8 cellular contexts compared by ENCODE assay signal in genomic region chr12:45730116-45730841, GRCh38. TPM values are rescaled to one million over a fixed set of nuclear protein-coding genes. Genes with fewer than 3 reads are reported as not detected.
DNase-seq lines count a peak whose midpoint lies in the region; ATAC-seq and TF ChIP-seq lines count a peak whose summit lies in the region.

No MANE protein-coding gene starts in this region.

- no peaks in the 10 kb centered on the region; the same call in 1 of the 2 replicates for H3K36me3 ChIP-seq in H7 (replicated peaks; ENCODE audit: control insufficient read depth, insufficient read depth, low read length)
- H3K36me3 ChIP-seq in esophagus muscularis mucosa = no peaks in the 10 kb centered on the region
- H3K36me3 ChIP-seq in muscle layer of colon (ENCODE audit: insufficient read depth, low read length) = no peaks in the 10 kb centered on the region

- peaks cover 4% of the 10 kb centered on the region for H3K36me3 Mint-ChIP-seq in activated T-cell treated with anti-CD3 and anti-CD28 coated beads, Interleukin-2, amount 50 U/mL, for 4 hours (ENCODE audit: insufficient read depth)

- H3K27me3 Mint-ChIP-seq in activated T-cell treated with anti-CD3 and anti-CD28 coated beads, Interleukin-2, amount 50 U/mL, for 4 hours (ENCODE audit: low read depth) = no peaks in the 10 kb centered on the region

- no peaks in the 10 kb centered on the region for H3K9me3 ChIP-seq in esophagus muscularis mucosa
- H3K9me3 ChIP-seq in muscle layer of colon (ENCODE audit: low read length) = no peaks in the 10 kb centered on the region

- TF ChIP-seq CTCF in esophagus muscularis mucosa (IDR thresholded peaks at IDR 0.05) = no peak

- peak; percentile 3 to 4 for ATAC-seq in activated T-cell treated with anti-CD3 and anti-CD28 coated beads, Interleukin-2, amount 50 U/mL, for 4 hours
- ATAC-seq in GM18502 (IDR thresholded peaks at IDR 0.05; ENCODE audit: poor library complexity, unreplicated experiment) = no peak

- peak overlapping the region; percentile 92 for H3K4me3 Mint-ChIP-seq in activated T-cell treated with anti-CD3 and anti-CD28 coated beads, Interleukin-2, amount 50 U/mL, for 4 hours

- TF ChIP-seq EP300 in esophagus muscularis mucosa (IDR thresholded peaks at IDR 0.05) = no peak

- peak overlapping the region; percentile 97 for H3K9ac ChIP-seq in muscle layer of colon (ENCODE audit: low read length)

- H3K9me3 Mint-ChIP-seq in activated T-cell treated with anti-CD3 and anti-CD28 coated beads, Interleukin-2, amount 50 U/mL, for 4 hours = no peaks in the 10 kb centered on the region

- peak; percentile 37 for DNase-seq in AG20443 (ENCODE audit: low spot score)
- peak; percentile 60 for DNase-seq in H7
- peak; percentile 55 for DNase-seq in NOMO-1 treated with dmso at 0.1 percent for 144 hours (lab: John Stamatoyannopoulos, UW; ENCODE audit: unreplicated experiment)
- DNase-seq in activated T-cell treated with anti-CD3 and anti-CD28 coated beads, Interleukin-2, amount 50 U/mL, for 4 hours = peak; percentile 52
- DNase-seq in esophagus muscularis mucosa (ENCODE audit: extremely low spot score) = no peak
- peak; percentile 24 to 40 for DNase-seq in stimulated activated CD8-positive, alpha-beta memory T cell treated with anti-CD3 and anti-CD28 coated beads, Interleukin-7, amount 100 ng/mL, for 48 hours (ENCODE audit: extremely low read depth in 1 of 2, low read depth in 1 of 2)

- WGBS in esophagus muscularis mucosa = under 1% methylated on average over 40 of the region's 80 CpGs

- no peak for TF ChIP-seq POLR2A in esophagus muscularis mucosa (IDR thresholded peaks at IDR 0.05; ENCODE audit: low read depth)

- H3K27me3 ChIP-seq in H7 (ENCODE audit: control insufficient read depth, insufficient read depth, low read length) (no peaks in the 10 kb centered on the region), esophagus muscularis mucosa (no peaks in the 10 kb centered on the region), muscle layer of colon (ENCODE audit: control insufficient read depth in 1 of 2, insufficient read depth in 2 of 2, low read length in 2 of 2) (no peaks in the 10 kb centered on the region)

- H3K4me1 ChIP-seq in esophagus muscularis mucosa = peaks cover 38 to 47% (median 43%) of the 10 kb centered on the region in 4 donors
- peaks cover 24% of the 10 kb centered on the region for H3K4me1 ChIP-seq in muscle layer of colon (ENCODE audit: insufficient read depth, low read length)

- H3K27ac ChIP-seq in esophagus muscularis mucosa (replicated peaks in 1 of 4) (peak overlapping the region; percentile 98 to 100 (median 99)), muscle layer of colon (ENCODE audit: low read depth, low read length) (peak overlapping the region; percentile 94)

- intact Hi-C loops in esophagus muscularis mucosa (cut with DNase I) = no loop called here

- H3K4me3 ChIP-seq in H7 (ENCODE audit: insufficient read depth, low read depth, low read length) = peak overlapping the region; percentile 90
- peak overlapping the region; percentile 83 to 88 (median 87) for H3K4me3 ChIP-seq in esophagus muscularis mucosa
- H3K4me3 ChIP-seq in muscle layer of colon (ENCODE audit: low read depth in 1 of 2, low read length in 2 of 2) = peak overlapping the region; percentile 76 to 82

- peaks cover 36% of the 10 kb centered on the region for H3K4me1 Mint-ChIP-seq in activated T-cell treated with anti-CD3 and anti-CD28 coated beads, Interleukin-2, amount 50 U/mL, for 4 hours (ENCODE audit: low read depth)

RNA-seq across cellular contexts. Expression of gene ARID2, which starts 0.8 kb away (rescaled TPM):
- total RNA-seq in H7 (2014; rRNA removed; shearing (Covaris generic)) = 20.4 and 32.3 TPM in 2 replicates
- 10 to 100 TPM; 19.6 to 21.2 (median 20.0) TPM for total RNA-seq in activated T-cell treated with anti-CD3 and anti-CD28 coated beads, Interleukin-2, amount 50 U/mL, for 4 hours
- 10 to 100 TPM; 24.0 to 45.3 (median 33.0) TPM for total RNA-seq in esophagus muscularis mucosa
